10 cellular contexts compared by ENCODE assay signal in the genomic region with DNA sequence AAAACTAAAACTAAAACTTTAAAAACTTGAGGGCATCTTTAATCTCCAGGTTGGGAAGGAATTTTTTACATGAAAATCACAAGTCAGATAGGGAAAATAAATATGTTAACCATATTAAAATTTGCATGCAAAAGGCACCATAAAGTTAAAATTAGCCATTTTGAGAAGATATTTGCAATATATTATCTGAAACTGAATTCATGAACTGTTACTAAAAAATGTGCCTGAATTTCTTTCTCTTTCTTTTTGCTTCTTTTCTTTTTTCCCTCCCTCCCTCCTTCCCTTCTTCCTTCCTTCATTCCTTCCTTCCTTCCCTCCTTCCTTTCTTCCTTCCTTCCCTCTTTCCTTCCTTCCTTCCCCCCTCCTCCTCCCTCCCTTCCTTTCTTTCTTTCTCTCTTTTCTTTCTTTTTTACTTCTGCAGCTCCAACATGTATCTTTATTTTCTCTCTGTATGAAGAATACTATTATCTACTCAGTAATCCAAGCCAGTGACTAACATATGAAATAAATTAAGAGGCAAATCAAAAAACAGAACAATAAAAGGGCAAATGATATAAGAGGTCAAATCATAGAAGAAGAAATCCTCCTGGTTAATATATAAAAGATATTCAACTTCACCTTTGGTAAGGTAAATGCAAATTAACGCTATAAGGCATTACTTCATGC.
"Had no signal": no experiment of that assay in that cellular context is flagged by ENCODE, and none has a peak within 500 bp of the region (broad histone marks: within the 10 kb centered on the region; RNA-seq: fewer than 3 reads in every experiment).

No MANE protein-coding gene starts in this region.

- FAIRE-seq: H1, H54 had no signal

- H3K4me2 ChIP-seq: GM23338, KMS-11 had no signal

- H2AFZ ChIP-seq: GM23338 had no signal

- DNase-seq: H9, HCEC 1CT, HFFc6, IMR-90, KBM-7 had no signal

- H3K4me3 ChIP-seq: GM23338 had no signal

- H3K9ac ChIP-seq: KMS-11 had no signal

- H3K27ac ChIP-seq: HL-60, KMS-11 had no signal

- ATAC-seq: GM23338 had no signal
